In the genomic region with DNA sequence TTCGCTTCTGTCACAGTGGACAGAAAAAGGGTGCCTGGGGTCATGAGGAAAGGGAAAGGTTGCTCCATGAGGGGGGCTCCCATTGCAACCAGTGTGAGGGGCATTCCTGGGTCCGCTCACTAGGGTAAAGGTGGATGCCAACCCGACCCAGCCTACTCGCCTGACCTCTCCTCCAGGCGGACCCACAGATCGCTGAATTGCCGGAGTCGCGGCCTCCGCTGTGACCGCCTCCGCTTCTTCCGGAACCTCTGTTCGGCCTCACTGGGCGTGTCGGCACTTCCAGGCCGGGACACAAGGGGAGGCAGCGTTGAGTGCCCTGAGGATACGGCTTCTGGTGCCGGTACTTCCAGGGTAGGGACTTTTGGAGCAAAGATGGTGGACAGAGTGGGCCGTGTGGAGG, we compare ENCODE assay signal across 27 cellular contexts.
"Had no signal": no experiment of that assay in that cellular context is flagged by ENCODE, and none has a peak within 500 bp of the region (broad histone marks: within the 10 kb centered on the region; RNA-seq: fewer than 3 reads in every experiment).

No MANE protein-coding gene starts in this region.

- H3K9me3 Mint-ChIP-seq: activated T-cell treated with anti-CD3 and anti-CD28 coated beads, Interleukin-2, amount 50 U/mL, for 72 hours; activated T-helper 17 cell treated with anti-CD3 and anti-CD28 coated beads, Interleukin-2, amount 50 U/mL, for 72 hours; central memory CD8-positive, alpha-beta T cell had no signal

- H3K9me3 ChIP-seq: SJCRH30 had no signal

- H3K36me3 ChIP-seq: brain microvascular endothelial cell, SJCRH30, WERI-Rb-1 had no signal

- H3K4me1 ChIP-seq: SJCRH30 had no signal

- H3K27ac Mint-ChIP-seq: activated CD4-positive, alpha-beta T cell treated with anti-CD3 and anti-CD28 coated beads, Interleukin-2, amount 10 ng/mL, durations not matched to agents 24 days and 14 days; activated naive CD8-positive, alpha-beta T cell treated with anti-CD3 and anti-CD28 coated beads for 36 hours; activated T-cell treated with anti-CD3 and anti-CD28 coated beads, Interleukin-2, amount 50 U/mL, for 72 hours had no signal

- H3K27me3 ChIP-seq: brain microvascular endothelial cell had no signal

- ATAC-seq: activated CD8-positive, alpha-beta T cell treated with anti-CD3 and anti-CD28 coated beads for 36 hours; activated T-cell treated with anti-CD3 and anti-CD28 coated beads, Interleukin-2, amount 50 U/mL, for 72 hours; activated T-helper 17 cell treated with anti-CD3 and anti-CD28 coated beads, Interleukin-2, amount 50 U/mL, for 72 hours; Panc1 had no signal

- H3K4me3 Mint-ChIP-seq: activated CD4-positive, alpha-beta T cell treated with anti-CD3 and anti-CD28 coated beads, Interleukin-2, amount 10 ng/mL, durations not matched to agents 24 days and 14 days; activated CD8-positive, alpha-beta T cell treated with anti-CD3 and anti-CD28 coated beads for 36 hours; activated naive CD8-positive, alpha-beta T cell treated with anti-CD3 and anti-CD28 coated beads for 36 hours; activated T-cell treated with anti-CD3 and anti-CD28 coated beads, Interleukin-2, amount 50 U/mL, for 72 hours; activated T-helper 17 cell treated with anti-CD3 and anti-CD28 coated beads, Interleukin-2, amount 50 U/mL, for 72 hours; central memory CD8-positive, alpha-beta T cell had no signal

- DNase-seq: activated CD4-positive, alpha-beta T cell treated with anti-CD3 and anti-CD28 coated beads, Interleukin-2, amount 10 ng/mL, durations not matched to agents 24 days and 14 days; activated CD4-positive, alpha-beta T cell treated with anti-CD3 and anti-CD28 coated beads, Interleukin-2, amount 50 U/mL, for 4 hours; activated CD8-positive, alpha-beta T cell treated with anti-CD3 and anti-CD28 coated beads for 36 hours; activated effector memory CD4-positive, alpha-beta T cell treated with anti-CD3 and anti-CD28 coated beads, Interleukin-2, amount 50 U/mL, for 16 hours; activated naive CD4-positive, alpha-beta T cell; activated naive CD4-positive, alpha-beta T cell treated with anti-CD3 and anti-CD28 coated beads, Interleukin-2, amount 50 U/mL, for 16 hours; activated naive CD8-positive, alpha-beta T cell treated with anti-CD3 and anti-CD28 coated beads for 36 hours; activated T-cell treated with anti-CD3 and anti-CD28 coated beads, Interleukin-2, amount 50 U/mL, for 1 hour; activated T-cell treated with anti-CD3 and anti-CD28 coated beads, Interleukin-2, amount 50 U/mL, for 72 hours; amniotic stem cell; aorta; brain microvascular endothelial cell; Karpas-422; NCI-H1048; NCI-H1105 treated with DMSO at 0.1 percent for 48 hours; NCI-H1436; NCI-H1694; NCI-H2029; NCI-H345; SHP77; SJCRH30; T1000; WERI-Rb-1 had no signal

- H3K27ac ChIP-seq: brain microvascular endothelial cell, SJCRH30, SK-N-MC, WERI-Rb-1 had no signal

- H3K27me3 Mint-ChIP-seq: activated CD4-positive, alpha-beta T cell treated with anti-CD3 and anti-CD28 coated beads, Interleukin-2, amount 10 ng/mL, durations not matched to agents 24 days and 14 days; activated CD8-positive, alpha-beta T cell treated with anti-CD3 and anti-CD28 coated beads for 36 hours; activated naive CD8-positive, alpha-beta T cell treated with anti-CD3 and anti-CD28 coated beads for 36 hours; activated T-helper 17 cell treated with anti-CD3 and anti-CD28 coated beads, Interleukin-2, amount 50 U/mL, for 72 hours; central memory CD8-positive, alpha-beta T cell had no signal

- H3K4me3 ChIP-seq: SJCRH30, SK-N-MC had no signal
